Comparison of ENCODE assay signal across 1 cellular context in genomic region chr3:52246264-52246620, GRCh38.
TF ChIP-seq lines count a peak whose summit lies in the region.

No MANE protein-coding gene starts in this region.

TF ChIP-seq in GM23338, 12 proteins besides CTCF, POLR2A, EP300 and RAD21 (continued from another document):
- no peak for TF ChIP-seq ZNF462 (CRISPR knock-in tag; IDR thresholded peaks at IDR 0.05)
